In genomic region chr3:46908986-46909534, GRCh38 we compare ENCODE assay signal across 10 cellular contexts. TPM values are rescaled to one million over a fixed set of nuclear protein-coding genes. Genes with fewer than 3 reads are reported as not detected.
DNase-seq lines count a peak whose midpoint lies in the region; ATAC-seq and TF ChIP-seq lines count a peak whose summit lies in the region.
"Had no signal": no experiment of that assay in that cellular context is flagged by ENCODE, and none has a peak within 500 bp of the region (broad histone marks: within the 10 kb centered on the region; RNA-seq: fewer than 3 reads in every experiment).

No MANE protein-coding gene starts in this region.

- H3F3A ChIP-seq in PC-3 (ENCODE audit: low read length, unreplicated experiment): no peaks in the 10 kb centered on the region

- no peaks in the 10 kb centered on the region for H3K9me2 ChIP-seq in PC-3 (replicated peaks; ENCODE audit: low read length)

- H3K4me1 ChIP-seq in PC-3 (ENCODE audit: insufficient read depth, low read length): peaks cover 5% of the 10 kb centered on the region
- H3K4me1 ChIP-seq in heart right ventricle: peaks cover 9 to 35% (median 23%) of the 10 kb centered on the region in 9 donors

- H3K9me3 ChIP-seq in PC-3 (ENCODE audit: low read length) (no peaks in the 10 kb centered on the region), heart right ventricle (no peaks in the 10 kb centered on the region)
- H3K9me3 ChIP-seq: BE2C, right lobe of liver had no signal

- no peak overlapping the region for H2AFZ ChIP-seq in PC-3 (ENCODE audit: low read length)

- intact Hi-C loops in PC-3 (cut with micrococcal nuclease) (loop anchor here (1.0 kb wide), 2 partner anchors 43 to 204 kb away; no protein-coding TSS in a partner anchor), heart right ventricle (cut with DNase I) (loop anchor here in 9 of 10 donors (1.0 to 5.0 kb wide), 5 partner anchors 42 to 204 kb away; no protein-coding TSS in a partner anchor), posterior vena cava (cut with DNase I) (loop anchor here (5.0 kb wide), 2 partner anchors 42 to 202 kb away; no protein-coding TSS in a partner anchor)

- DNase-seq in PC-3 (no peak), heart right ventricle (no peak), posterior vena cava (ENCODE audit: low spot score) (peak; percentile 84), SKM-1 treated with dmso at 0.1 percent for 144 hours (lab: John Stamatoyannopoulos, UW; ENCODE audit: unreplicated experiment) (no peak), activated gamma-delta T cell treated with Interleukin-2 at 50 U/mL for 16 hours (no peak)

- no peak overlapping the region for H3K4me3 ChIP-seq in PC-3 (ENCODE audit: low read length)
- H3K4me3 ChIP-seq in heart right ventricle: peak overlapping the region in 1 of 10 donors; percentile 19
- H3K4me3 ChIP-seq: right lobe of liver had no signal

- H4K20me1 ChIP-seq in PC-3 (ENCODE audit: low read length): no peaks in the 10 kb centered on the region

- no TSS peak for BruUV-seq in PC-3 (replicated peaks; lab: Mats Ljungman, UMichigan)

- H3K36me3 ChIP-seq in PC-3 (ENCODE audit: low read depth, low read length) (no peaks in the 10 kb centered on the region), heart right ventricle (no peaks in the 10 kb centered on the region)
- H3K36me3 ChIP-seq: BE2C, right lobe of liver had no signal

- CTCF ChIA-PET in PC-3 (lab: Charles Lee): interaction anchor here (0.5 to 1.6 kb wide), 7 partner anchors 14 to 245 kb away, joined by 3 to 11 read pairs (median 4); partner anchors contain the start of gene NBEAL2

- no peaks in the 10 kb centered on the region for H3K27me3 ChIP-seq in PC-3 (ENCODE audit: low read length)
- no peaks in the 10 kb centered on the region for H3K27me3 ChIP-seq in heart right ventricle
- H3K27me3 ChIP-seq: BE2C, right lobe of liver had no signal

- H3K27ac ChIP-seq in PC-3 (ENCODE audit: low read length): no peak overlapping the region
- no peak overlapping the region for H3K27ac ChIP-seq in heart right ventricle
- H3K27ac ChIP-seq: right lobe of liver had no signal

- peak; percentile 19 for ATAC-seq in GM21723 (IDR thresholded peaks at IDR 0.05; ENCODE audit: unreplicated experiment)
- peak; percentile 9; the same call in 1 of the 2 replicates for ATAC-seq in PC-3
- peak in 7 of 8 donors; percentile 6 to 43 (median 21) for ATAC-seq in heart right ventricle
- no peak for ATAC-seq in HG03565 (IDR thresholded peaks at IDR 0.05; ENCODE audit: unreplicated experiment)
- ATAC-seq in GM21576 (IDR thresholded peaks at IDR 0.05; ENCODE audit: unreplicated experiment): no peak

- no peaks in the 10 kb centered on the region for H3K79me2 ChIP-seq in PC-3 (ENCODE audit: low read length)

- 55 to 56% methylated on average over 8 of the region's 8 CpGs for WGBS in heart right ventricle, 2 donors

- peak overlapping the region; percentile 38; the same call in 1 of the 2 replicates for H3K4me2 ChIP-seq in PC-3 (ENCODE audit: low read length)

- TF ChIP-seq CTCF in PC-3 (conservative IDR thresholded peaks at IDR 0.05; ENCODE audit: low read depth, low read length) (no peak), heart right ventricle (IDR thresholded peaks at IDR 0.05) (no peak)

- H3K9ac ChIP-seq in PC-3 (ENCODE audit: low read length): no peak overlapping the region

- POLR2A ChIA-PET in PC-3 (lab: Charles Lee; ENCODE audit: unreplicated experiment): no interaction called here

RNA-seq across cellular contexts. Expression of gene PTH1R, which starts 31.5 kb away (rescaled TPM):
- total RNA-seq in PC-3 (2014; rRNA removed) (not detected in 2 replicates), heart right ventricle (10 to 100 TPM in 2 of 10 donors, 1 to 10 TPM in 8; 1.5 to 18.5 (median 3.0) TPM), posterior vena cava (10 to 100 TPM in 1 of 2 donors, 1 to 10 TPM in 1; 5.8 to 17.9 TPM)
- polyA plus RNA-seq in heart right ventricle: 10 to 100 TPM; 12.8 to 89.8 TPM

RNA-seq across cellular contexts. Expression of gene MYL3, which starts 45.8 kb away (rescaled TPM):
- not detected in 2 replicates for total RNA-seq in PC-3 (2014; rRNA removed)
- total RNA-seq in heart right ventricle: 1,000 to 10,000 TPM; 5,377 to 9,904 (median 7,431) TPM
- 1,000 to 10,000 TPM; 7,541 to 8,578 TPM for polyA plus RNA-seq in heart right ventricle
- 1 to 10 TPM; 3.2 to 5.9 TPM for total RNA-seq in posterior vena cava

Comparison
In these comparisons a context has a peak if more than half of its experiments do, and no peak if none do; other contexts are left out.
1. ATAC-seq: peak in GM21723 (single experiment), PC-3 (single experiment) and heart right ventricle (7 of 8); none in HG03565 (single experiment) and GM21576 (single experiment).
2. RNA of gene MYL3, which starts 45.8 kb away (total RNA-seq): 5,377 to 9,904 TPM in heart right ventricle; 3.2 to 5.9 TPM in posterior vena cava and not detected in PC-3; every median in the first group is over 100 times any median in the second.